21 cellular contexts compared by ENCODE assay signal in the genomic region with DNA sequence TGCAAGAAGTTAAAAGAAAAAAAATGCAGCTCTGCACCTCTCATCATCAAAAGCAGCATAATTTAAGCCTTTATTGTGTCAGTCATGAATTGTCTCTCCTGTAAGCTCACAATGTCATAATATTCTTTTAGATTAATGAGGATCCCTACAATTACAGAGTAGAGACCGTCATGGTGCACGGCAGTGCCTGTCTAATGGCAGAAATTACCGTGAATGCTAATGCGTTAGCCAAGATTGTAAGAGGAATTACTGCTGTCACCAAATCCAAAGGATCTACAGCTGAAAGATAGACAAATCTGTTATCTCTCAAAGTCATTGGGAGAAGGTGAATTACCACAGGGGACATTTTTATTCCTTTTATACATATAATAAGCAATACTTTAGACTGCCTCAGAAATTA.
"Had no signal": no experiment of that assay in that cellular context is flagged by ENCODE, and none has a peak within 500 bp of the region (broad histone marks: within the 10 kb centered on the region; RNA-seq: fewer than 3 reads in every experiment).

No MANE protein-coding gene starts in this region.

- H3K27me3 ChIP-seq: colonic mucosa, dorsolateral prefrontal cortex, esophagus squamous epithelium, gastrocnemius medialis, heart right ventricle, left lung had no signal

- ATAC-seq: gastrocnemius medialis; heart right ventricle; left cardiac atrium; left lung; left ventricle myocardium superior; lower lobe of right lung; mucosa of descending colon; naive thymus-derived CD8-positive, alpha-beta T cell had no signal

- H3K27ac ChIP-seq: colonic mucosa, dorsolateral prefrontal cortex, esophagus squamous epithelium, gastrocnemius medialis, heart right ventricle, left lung, lower lobe of right lung had no signal

- H3K4me3 ChIP-seq: colonic mucosa, dorsolateral prefrontal cortex, esophagus squamous epithelium, gastrocnemius medialis, heart right ventricle, left lung, lower lobe of right lung, mucosa of descending colon had no signal

- H3K36me3 ChIP-seq: colonic mucosa, esophagus squamous epithelium, gastrocnemius medialis, heart right ventricle, left lung, lower lobe of right lung had no signal

- DNase-seq: colonic mucosa; dermis blood vessel endothelial cell; dorsolateral prefrontal cortex; effector CD4-positive, alpha-beta T cell; effector memory CD4-positive, alpha-beta T cell; esophagus squamous epithelium; foreskin fibroblast; foreskin melanocyte; gastrocnemius medialis; glutamatergic neuron; head of caudate nucleus; heart right ventricle; hippocampal formation; left cardiac atrium; left lung; left ventricle myocardium superior; lower lobe of right lung; mesenchymal stem cell; mucosa of descending colon; naive B cell; naive thymus-derived CD8-positive, alpha-beta T cell had no signal

- H3K9me3 ChIP-seq: colonic mucosa, esophagus squamous epithelium, gastrocnemius medialis, lower lobe of right lung, mucosa of descending colon had no signal
